Comparison of ENCODE assay signal across 9 cellular contexts in the genomic region with DNA sequence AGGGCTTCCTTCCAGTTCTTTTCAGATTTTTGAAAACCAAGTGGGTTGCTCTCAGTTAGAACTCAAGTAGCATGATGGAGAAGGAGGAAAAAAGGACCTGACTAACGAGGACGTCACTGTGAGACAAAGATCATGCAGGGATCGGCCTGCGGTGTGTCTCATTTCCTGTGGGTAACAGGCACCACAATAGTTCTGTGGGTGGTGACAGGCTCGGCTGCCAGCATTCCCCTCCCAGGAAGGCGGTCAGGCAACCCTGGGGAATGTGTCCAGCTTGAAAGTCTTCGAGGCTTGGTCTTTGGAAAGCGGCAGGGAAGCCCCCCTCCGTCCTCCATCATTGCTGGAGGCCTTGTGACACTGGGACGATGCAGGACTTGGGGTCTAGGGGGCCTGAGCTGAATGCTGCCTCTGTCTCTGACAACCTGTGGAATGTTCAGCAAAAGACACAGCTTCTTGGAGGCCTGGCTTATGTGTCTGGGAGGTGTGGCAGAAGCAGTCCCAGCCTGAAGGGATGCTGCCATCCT.
DNase-seq lines count a peak whose midpoint lies in the region; ATAC-seq, FAIRE-seq and TF ChIP-seq lines count a peak whose summit lies in the region.
"Had no signal": no experiment of that assay in that cellular context is flagged by ENCODE, and none has a peak within 500 bp of the region (broad histone marks: within the 10 kb centered on the region; RNA-seq: fewer than 3 reads in every experiment).

No MANE protein-coding gene starts in this region.

- peak; percentile 74 for ATAC-seq in GM18861 (IDR thresholded peaks at IDR 0.05; ENCODE audit: unreplicated experiment)
- peak; percentile 88 for ATAC-seq in HG03045 (IDR thresholded peaks at IDR 0.05; ENCODE audit: unreplicated experiment)
- peak; percentile 99 for ATAC-seq in RWPE2 (ENCODE audit: low read depth)

- DNase-seq in RWPE2 (ENCODE audit: low spot score) (peak; percentile 96), kidney (peak; percentile 88), NCI-H1436 (lab: John Stamatoyannopoulos, UW) (no peak), testis (no peak)
- peak; percentile 65 for DNase-seq in activated gamma-delta T cell treated with anti-CD3 and anti-CD28 coated beads, Interleukin-2, amount 50 U/mL, for 16 hours (ENCODE audit: low read depth)
- DNase-seq in stimulated activated CD8-positive, alpha-beta memory T cell treated with anti-CD3 and anti-CD28 coated beads, Interleukin-15, amount 100 ng/mL, for 24 hours (ENCODE audit: low read depth), result peak; percentile 29

- no peak for TF ChIP-seq POLR2A in testis (IDR thresholded peaks at IDR 0.05)

- no peaks in the 10 kb centered on the region for H3K27me3 ChIP-seq in RWPE2 (ENCODE audit: insufficient read depth, poor library complexity, severe bottlenecking)
- no peaks in the 10 kb centered on the region for H3K27me3 ChIP-seq in testis

- no peak overlapping the region for H3K4me3 ChIP-seq in RWPE2 (ENCODE audit: severe bottlenecking)
- no peak overlapping the region for H3K4me3 ChIP-seq in kidney (ENCODE audit: low read length in 2 of 2)
- no peak overlapping the region for H3K4me3 ChIP-seq in testis

- intact Hi-C loops in kidney (cut with DNase I) (no loop called here), testis (cut with DNase I; ENCODE audit: low total_unique reads) (no loop called here)

- no peak for TF ChIP-seq CTCF in RWPE2 (IDR thresholded peaks at IDR 0.05; ENCODE audit: poor library complexity, severe bottlenecking)
- no peak for TF ChIP-seq CTCF in kidney (IDR thresholded peaks at IDR 0.05; ENCODE audit: borderline replicate concordance, extremely low read depth, insufficient read depth)
- TF ChIP-seq CTCF in testis (IDR thresholded peaks at IDR 0.05), result no peak

- no peaks in the 10 kb centered on the region for H3K9me3 ChIP-seq in RWPE2 (ENCODE audit: severe bottlenecking)
- H3K9me3 ChIP-seq in kidney (ENCODE audit: control insufficient read depth in 1 of 2, low read length in 2 of 2), result peaks cover 2 to 3% of the 10 kb centered on the region in 2 donors
- no peaks in the 10 kb centered on the region for H3K9me3 ChIP-seq in testis

- FAIRE-seq in kidney (lab: Jason Lieb, UNC), result no peak
- FAIRE-seq: colon had no signal

- H3K36me3 ChIP-seq in RWPE2 (ENCODE audit: low read depth) (no peaks in the 10 kb centered on the region), kidney (ENCODE audit: control insufficient read depth in 1 of 2, insufficient read depth in 2 of 2, low read length in 2 of 2) (no peaks in the 10 kb centered on the region), testis (ENCODE audit: low read depth, missing control alignments) (no peaks in the 10 kb centered on the region)

- 59% methylated on average over 5 to 10 of the region's 10 CpGs for WGBS in testis, 2 donors

- peaks cover 13% of the 10 kb centered on the region for H3K4me1 ChIP-seq in RWPE2 (ENCODE audit: insufficient read depth, poor library complexity, severe bottlenecking)
- H3K4me1 ChIP-seq in kidney (ENCODE audit: control insufficient read depth in 1 of 2, insufficient read depth in 1 of 2, low read depth in 1 of 2, low read length in 2 of 2), result no peaks in the 10 kb centered on the region
- H3K4me1 ChIP-seq in testis, result no peaks in the 10 kb centered on the region

- H3K27ac ChIP-seq in RWPE2 (ENCODE audit: poor library complexity, severe bottlenecking) (peak overlapping the region; percentile 54), kidney (ENCODE audit: low read depth in 2 of 2, low read length in 2 of 2) (no peak overlapping the region), testis (no peak overlapping the region)

- H3K9ac ChIP-seq in kidney (ENCODE audit: low read length in 2 of 2), result peak overlapping the region in 1 of 2 donors; percentile 15

Comparison
In these comparisons a context has a peak if more than half of its experiments do, and no peak if none do; other contexts are left out.
1. DNase-seq: peak in RWPE2 (single experiment), activated gamma-delta T cell treated with anti-CD3 and anti-CD28 coated beads, Interleukin-2, amount 50 U/mL, for 16 hours (single experiment), kidney (single experiment) and stimulated activated CD8-positive, alpha-beta memory T cell treated with anti-CD3 and anti-CD28 coated beads, Interleukin-15, amount 100 ng/mL, for 24 hours (single experiment); none in NCI-H1436 (single experiment) and testis (single experiment).
2. Peak in every context shown above with its lines, with median percentiles within 50 percentile points of each other: ATAC-seq.